In genomic region chr2:208819190-208819589, GRCh38 we compare ENCODE assay signal across 1 cellular context.
TF ChIP-seq lines count a peak whose summit lies in the region.

No MANE protein-coding gene starts in this region.

TF ChIP-seq in GM23338, 12 proteins besides CTCF, POLR2A, EP300 and RAD21 (continued from another document):
- no peak for TF ChIP-seq ZNF462 (CRISPR knock-in tag; IDR thresholded peaks at IDR 0.05)
